7 cellular contexts compared by ENCODE assay signal in the genomic region with DNA sequence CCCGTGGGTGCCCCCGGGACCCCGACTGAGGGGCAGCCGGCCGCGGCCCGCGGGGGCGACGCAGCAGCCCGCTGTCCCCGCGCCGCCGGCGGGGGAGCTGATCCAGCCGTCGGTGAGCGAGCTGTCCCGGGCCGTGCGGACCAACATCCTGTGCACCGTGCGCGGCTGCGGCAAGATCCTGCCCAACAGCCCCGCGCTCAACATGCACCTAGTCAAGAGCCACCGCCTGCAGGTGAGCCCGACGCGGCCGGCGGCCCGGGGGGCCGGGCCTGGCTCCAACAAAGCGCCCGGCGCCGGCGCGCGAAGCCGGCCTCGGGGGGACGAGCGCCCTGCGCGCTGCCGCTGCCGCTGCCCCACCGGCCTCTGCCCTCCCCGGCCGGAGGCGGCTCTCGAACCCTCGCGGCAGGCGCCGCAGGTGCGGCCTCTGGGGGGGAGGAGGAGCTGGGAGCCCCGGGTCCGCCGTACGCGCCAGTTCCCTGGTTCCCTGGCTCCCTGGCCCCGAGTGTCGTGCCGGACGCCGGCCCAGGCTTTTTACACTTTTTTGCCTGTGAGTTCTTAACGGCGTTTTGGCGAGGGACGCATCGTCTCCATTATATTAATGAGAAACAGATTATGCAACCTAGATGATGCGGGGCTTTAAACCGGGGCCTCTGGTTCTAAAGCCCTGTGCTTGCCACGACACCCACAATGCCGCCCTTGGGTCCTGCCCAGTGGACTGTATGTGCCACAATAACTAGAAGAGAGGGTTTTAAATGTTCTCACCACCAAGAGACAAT. TPM values are rescaled to one million over a fixed set of nuclear protein-coding genes. Genes with fewer than 3 reads are reported as not detected.
A peak's percentile ranks its signal among the peaks of the same experiment; 100 is the strongest.
DNase-seq lines count a peak whose midpoint lies in the region; ATAC-seq, FAIRE-seq and TF ChIP-seq lines count a peak whose summit lies in the region.

No MANE protein-coding gene starts in this region.

- H3K9me3 Mint-ChIP-seq in HFFc6: no peaks in the 10 kb centered on the region

- peaks cover 2% of the 10 kb centered on the region for H3K27me3 Mint-ChIP-seq in HFFc6 (ENCODE audit: insufficient read depth)

- H3K27ac ChIP-seq in osteoblast (ENCODE audit: low read depth, low read length) (peak overlapping the region; percentile 64), upper lobe of left lung (peak overlapping the region in 3 of 4 donors; percentile 63 to 84 (median 80))

- WGBS in upper lobe of left lung, 2 donors: 0 to 1% methylated on average over 14 to 20 of the region's 80 CpGs

- no peak for TF ChIP-seq CTCF in HFFc6 (IDR thresholded peaks at IDR 0.05)
- TF ChIP-seq CTCF in osteoblast (IDR thresholded peaks at IDR 0.05; ENCODE audit: extremely low read depth, low read depth, low read length): no peak
- TF ChIP-seq CTCF in upper lobe of left lung (IDR thresholded peaks at IDR 0.05): no peak

- peaks cover 45% of the 10 kb centered on the region for H3K79me2 ChIP-seq in osteoblast (ENCODE audit: insufficient read depth, low read length)

- H3K9me3 ChIP-seq in osteoblast (ENCODE audit: low read depth, low read length) (no peaks in the 10 kb centered on the region), upper lobe of left lung (no peaks in the 10 kb centered on the region)

- peak overlapping the region; percentile 73 for H3K27ac Mint-ChIP-seq in HFFc6

- peak overlapping the region; percentile 94 for H3K4me3 Mint-ChIP-seq in HFFc6

- peak overlapping the region; percentile 96 for H3K4me2 ChIP-seq in osteoblast (ENCODE audit: insufficient read depth, low read length)

- no peak for TF ChIP-seq POLR2A in upper lobe of left lung (IDR thresholded peaks at IDR 0.05)

- peaks cover 12% of the 10 kb centered on the region; the same call in 1 of the 2 replicates for H3K36me3 Mint-ChIP-seq in HFFc6 (ENCODE audit: low read depth)

- H3K36me3 ChIP-seq in osteoblast (ENCODE audit: insufficient read depth, low read length) (peaks cover 8% of the 10 kb centered on the region), upper lobe of left lung (peaks cover 0 to 2% (median 0%) of the 10 kb centered on the region in 4 donors)

- peaks cover 17% of the 10 kb centered on the region for H3K4me1 Mint-ChIP-seq in HFFc6 (ENCODE audit: low read depth)

- H3K4me1 ChIP-seq in osteoblast (ENCODE audit: insufficient read depth, low read length): peaks cover 9% of the 10 kb centered on the region
- peaks cover 17 to 27% (median 21%) of the 10 kb centered on the region in 4 donors for H3K4me1 ChIP-seq in upper lobe of left lung

- peak; percentile 2 for DNase-seq in HFFc6
- DNase-seq in NCI-H1092 treated with DMSO at 0.1 percent for 48 hours (lab: John Stamatoyannopoulos, UW): peak; percentile 51
- DNase-seq in activated T-helper 9 cell treated with anti-CD3 and anti-CD28 coated beads, Interleukin-2, amount 50 U/mL, for 16 hours (ENCODE audit: low read depth): peak; percentile 13
- DNase-seq in frontal cortex (ENCODE audit: low spot score in 2 of 2): peak; percentile 36 to 62
- peak; percentile 88 for DNase-seq in osteoblast (ENCODE audit: insufficient read length, low spot score, missing footprints)
- peak; percentile 28 to 91 for DNase-seq in upper lobe of left lung

- peak overlapping the region; percentile 84 for H3K4me3 ChIP-seq in osteoblast (ENCODE audit: insufficient read depth, low read length)
- H3K4me3 ChIP-seq in upper lobe of left lung: peak overlapping the region; percentile 65 to 91 (median 80)

- no peak for FAIRE-seq in frontal cortex (lab: Jason Lieb, UNC)

- ATAC-seq in GM18502 (IDR thresholded peaks at IDR 0.05; ENCODE audit: poor library complexity, unreplicated experiment) (peak; percentile 63), upper lobe of left lung (ENCODE audit: low FRiP score in 2 of 2) (peak in 1 of 2 donors; percentile 47)

- no peak for TF ChIP-seq EP300 in upper lobe of left lung (IDR thresholded peaks at IDR 0.05)

- H2AFZ ChIP-seq in osteoblast (ENCODE audit: low read length): peak overlapping the region; percentile 88

- H3K27me3 ChIP-seq in osteoblast (ENCODE audit: insufficient read depth, low read length) (no peaks in the 10 kb centered on the region), upper lobe of left lung (no peaks in the 10 kb centered on the region)

- peaks cover 20% of the 10 kb centered on the region for H4K20me1 ChIP-seq in osteoblast (ENCODE audit: insufficient read depth, low read length)

RNA-seq across cellular contexts. Expression of a gene that starts 0.5 kb away (rescaled TPM):
- 10 to 100 TPM; 24.3 to 35.6 (median 29.7) TPM for total RNA-seq in HFFc6 (2021; fragmentation: NEBNext Ultra II Directional; extraction: Animal tissue kit (Norgen Biotek cat#: 25700))
- total RNA-seq in frontal cortex (86.0 TPM), osteoblast (61.2 and 64.5 TPM in 2 replicates), upper lobe of left lung (10 to 100 TPM in 5 of 6 donors, 1 to 10 TPM in 1; 8.9 to 30.7 (median 23.4) TPM)

RNA-seq across cellular contexts. Expression of a gene that starts 29.1 kb away (rescaled TPM):
- 10 to 100 TPM; 32.3 to 52.3 (median 50.8) TPM for total RNA-seq in HFFc6 (2021; fragmentation: NEBNext Ultra II Directional; extraction: Animal tissue kit (Norgen Biotek cat#: 25700))
- total RNA-seq in frontal cortex (4.5 TPM), osteoblast (19.9 and 20.6 TPM in 2 replicates), upper lobe of left lung (10 to 100 TPM in 1 of 6 donors, 1 to 10 TPM in 5; 3.1 to 10.9 (median 7.1) TPM)

RNA-seq across cellular contexts. Expression of a gene that starts 29.5 kb away (rescaled TPM):
- 10 to 100 TPM; 64.7 to 82.7 (median 74.8) TPM for total RNA-seq in HFFc6 (2021; fragmentation: NEBNext Ultra II Directional; extraction: Animal tissue kit (Norgen Biotek cat#: 25700))
- total RNA-seq in frontal cortex (37.9 TPM), osteoblast (13.6 and 18.5 TPM in 2 replicates), upper lobe of left lung (10 to 100 TPM in 5 of 6 donors, 1 to 10 TPM in 1; 9.8 to 51.7 (median 33.9) TPM)

RNA-seq across cellular contexts. Expression of a gene that starts 40.9 kb away (rescaled TPM):
- total RNA-seq in HFFc6 (2021; fragmentation: NEBNext Ultra II Directional; extraction: Animal tissue kit (Norgen Biotek cat#: 25700)): 1 to 10 TPM in 1 of 6 experiments, under 1 TPM in 5; 0.23 to 1.2 (median 0.35) TPM
- total RNA-seq in frontal cortex (0.41 TPM), osteoblast (0.59 and 2.2 TPM in 2 replicates), upper lobe of left lung (1 to 10 TPM in 4 of 6 donors, under 1 TPM in 1, not detected in 1; 0.76 to 8.4 (median 3.6) TPM)

Comparison
In these comparisons a context has a peak if more than half of its experiments do, and no peak if none do; other contexts are left out.
1. DNase-seq: peak in every context shown above with its lines; median percentile 88 in osteoblast; 60 in upper lobe of left lung; 51 in NCI-H1092 treated with DMSO at 0.1 percent for 48 hours; 49 in frontal cortex; 13 in activated T-helper 9 cell treated with anti-CD3 and anti-CD28 coated beads, Interleukin-2, amount 50 U/mL, for 16 hours; 2 in HFFc6.